In the genomic region with DNA sequence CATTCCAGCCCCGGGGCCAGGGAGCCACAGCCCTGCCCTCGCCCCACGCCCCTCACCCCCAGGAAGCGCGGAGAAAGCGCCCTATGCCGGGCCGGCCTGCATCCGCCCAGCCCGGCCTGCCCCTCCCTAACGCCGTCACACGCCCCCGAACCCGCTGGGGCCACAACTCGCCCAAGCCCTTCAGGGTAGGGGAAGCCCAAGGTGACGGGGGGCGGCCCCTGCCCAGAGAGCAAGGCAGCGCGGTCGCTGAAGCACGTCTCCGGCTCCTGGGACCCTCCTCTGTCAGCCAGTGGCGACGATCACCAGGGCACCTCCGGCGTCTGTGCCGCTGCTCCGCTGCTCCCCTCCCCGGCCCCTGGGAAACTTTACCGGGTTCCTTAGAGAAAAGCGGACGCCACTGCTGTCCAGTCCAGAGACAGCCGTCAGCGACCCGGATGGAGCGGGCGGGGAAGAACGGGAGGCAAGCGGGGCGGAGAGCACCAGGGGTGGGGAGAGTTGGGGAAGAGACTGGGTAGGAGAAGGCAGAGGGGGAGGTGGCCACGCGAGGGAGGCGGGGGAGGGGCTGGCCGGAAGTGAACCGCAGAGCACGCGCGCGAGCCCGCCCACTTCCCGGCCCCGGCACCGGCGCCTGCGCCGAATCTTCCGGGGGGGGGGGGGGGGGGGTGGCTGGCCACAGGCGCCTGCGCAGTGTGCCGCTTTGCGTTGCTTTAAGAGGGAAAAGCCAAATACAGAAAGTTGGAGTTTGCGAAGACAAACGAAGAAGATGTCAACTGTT, we compare ENCODE assay signal across 8 cellular contexts. TPM values are rescaled to one million over a fixed set of nuclear protein-coding genes. Genes with fewer than 3 reads are reported as not detected.
DNase-seq lines count a peak whose midpoint lies in the region; ATAC-seq and TF ChIP-seq lines count a peak whose summit lies in the region.

A gene with protein sequence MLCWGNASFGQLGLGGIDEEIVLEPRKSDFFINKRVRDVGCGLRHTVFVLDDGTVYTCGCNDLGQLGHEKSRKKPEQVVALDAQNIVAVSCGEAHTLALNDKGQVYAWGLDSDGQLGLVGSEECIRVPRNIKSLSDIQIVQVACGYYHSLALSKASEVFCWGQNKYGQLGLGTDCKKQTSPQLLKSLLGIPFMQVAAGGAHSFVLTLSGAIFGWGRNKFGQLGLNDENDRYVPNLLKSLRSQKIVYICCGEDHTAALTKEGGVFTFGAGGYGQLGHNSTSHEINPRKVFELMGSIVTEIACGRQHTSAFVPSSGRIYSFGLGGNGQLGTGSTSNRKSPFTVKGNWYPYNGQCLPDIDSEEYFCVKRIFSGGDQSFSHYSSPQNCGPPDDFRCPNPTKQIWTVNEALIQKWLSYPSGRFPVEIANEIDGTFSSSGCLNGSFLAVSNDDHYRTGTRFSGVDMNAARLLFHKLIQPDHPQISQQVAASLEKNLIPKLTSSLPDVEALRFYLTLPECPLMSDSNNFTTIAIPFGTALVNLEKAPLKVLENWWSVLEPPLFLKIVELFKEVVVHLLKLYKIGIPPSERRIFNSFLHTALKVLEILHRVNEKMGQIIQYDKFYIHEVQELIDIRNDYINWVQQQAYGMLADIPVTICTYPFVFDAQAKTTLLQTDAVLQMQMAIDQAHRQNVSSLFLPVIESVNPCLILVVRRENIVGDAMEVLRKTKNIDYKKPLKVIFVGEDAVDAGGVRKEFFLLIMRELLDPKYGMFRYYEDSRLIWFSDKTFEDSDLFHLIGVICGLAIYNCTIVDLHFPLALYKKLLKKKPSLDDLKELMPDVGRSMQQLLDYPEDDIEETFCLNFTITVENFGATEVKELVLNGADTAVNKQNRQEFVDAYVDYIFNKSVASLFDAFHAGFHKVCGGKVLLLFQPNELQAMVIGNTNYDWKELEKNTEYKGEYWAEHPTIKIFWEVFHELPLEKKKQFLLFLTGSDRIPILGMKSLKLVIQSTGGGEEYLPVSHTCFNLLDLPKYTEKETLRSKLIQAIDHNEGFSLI (minus strand): TSS at position 509 of the 775 bp plus-strand sequence. CDS start 2,175 bp downstream, outside the sequence.

- peak within 1 kb of the TSS; percentile 89 for H3K27ac Mint-ChIP-seq in activated CD4-positive, alpha-beta memory T cell treated with anti-CD3 and anti-CD28 coated beads for 36 hours

- POLR2A ChIA-PET in activated CD4-positive, alpha-beta memory T cell treated with anti-CD3 and anti-CD28 coated beads for 36 hours (lab: Charles Lee): interaction anchor here (1.1 kb wide), 1 partner anchor 12 kb away, joined by 3 read pairs; no protein-coding TSS in a partner anchor

- TF ChIP-seq CTCF in liver (IDR thresholded peaks at IDR 0.05; ENCODE audit: low read depth, low read length, missing input control): no peak

- H3K4me1 ChIP-seq in BLaER1 treated with 17β-estradiol and CSF1 and Interleukin-3, amounts not matched to agents 10 nM and 100 nM: peaks cover 17 to 44% (median 30%) of the 10 kb centered on the region in 10 experiments
- peaks cover 0 to 16% (median 9%) of the 10 kb centered on the region in 4 donors for H3K4me1 ChIP-seq in liver (ENCODE audit: control insufficient read depth in 4 of 4, insufficient read depth in 4 of 4, low read length in 3 of 4)

- peak; percentile 92 for ATAC-seq in HG03439 (IDR thresholded peaks at IDR 0.05; ENCODE audit: unreplicated experiment)

- WGBS in liver: under 1% methylated on average over 58 of the region's 64 CpGs

- peaks cover 18% of the 10 kb centered on the region for H3K36me3 Mint-ChIP-seq in activated CD4-positive, alpha-beta memory T cell treated with anti-CD3 and anti-CD28 coated beads for 36 hours

- H3K9me3 Mint-ChIP-seq in activated CD4-positive, alpha-beta memory T cell treated with anti-CD3 and anti-CD28 coated beads for 36 hours: no peaks in the 10 kb centered on the region

- H4K20me1 ChIP-seq in BLaER1 treated with 17β-estradiol and CSF1 and Interleukin-3, amounts not matched to agents 10 nM and 100 nM: peaks cover 11 to 47% (median 38%) of the 10 kb centered on the region in 11 experiments; a peak in 20 of 22 replicates

- H3K4me3 ChIP-seq in BLaER1 treated with 17β-estradiol and CSF1 and Interleukin-3, amounts not matched to agents 10 nM and 100 nM: peak within 1 kb of the TSS; percentile 76 to 98 (median 90)
- H3K4me3 ChIP-seq in liver (ENCODE audit: low read depth in 1 of 3, low read length in 3 of 3): peak within 1 kb of the TSS; percentile 56 to 94 (median 85)

- H3K4me3 Mint-ChIP-seq in activated CD4-positive, alpha-beta memory T cell treated with anti-CD3 and anti-CD28 coated beads for 36 hours: peak within 1 kb of the TSS; percentile 89

- H3K27me3 ChIP-seq in BLaER1 treated with 17β-estradiol and CSF1 and Interleukin-3, amounts not matched to agents 10 nM and 100 nM: no peaks in the 10 kb centered on the region
- H3K27me3 ChIP-seq in liver (ENCODE audit: control insufficient read depth in 4 of 4, insufficient read depth in 4 of 4, low read length in 3 of 4): no peaks in the 10 kb centered on the region

- peak; percentile 76 for DNase-seq in GM19238 (ENCODE audit: insufficient read length, low spot score)
- DNase-seq in NCI-H748 (lab: John Stamatoyannopoulos, UW; ENCODE audit: unreplicated experiment): peak; percentile 89
- DNase-seq in activated CD4-positive, alpha-beta memory T cell treated with anti-CD3 and anti-CD28 coated beads for 36 hours: peak; percentile 94
- peak; percentile 81 to 94 for DNase-seq in dermis microvascular lymphatic vessel endothelial cell (ENCODE audit: low read depth in 2 of 2)
- DNase-seq in stimulated activated CD4-positive, alpha-beta T cell treated with anti-CD3 and anti-CD28 coated beads, Interleukin-4, amount 100 ng/mL, for 1 hour: peak; percentile 91

- H3K9me3 ChIP-seq in BLaER1 treated with 17β-estradiol and CSF1 and Interleukin-3, amounts not matched to agents 10 nM and 100 nM (replicated peaks in 1 of 11): no peaks in the 10 kb centered on the region; a peak in 1 of 22 replicates
- no peaks in the 10 kb centered on the region for H3K9me3 ChIP-seq in liver (ENCODE audit: control insufficient read depth in 4 of 4, low read length in 3 of 4)

- no peak for TF ChIP-seq RAD21 in liver (IDR thresholded peaks at IDR 0.05)

- intact Hi-C loops in activated CD4-positive, alpha-beta memory T cell treated with anti-CD3 and anti-CD28 coated beads for 36 hours (cut with micrococcal nuclease): loop anchor here (1.0 to 10.0 kb wide), 8 partner anchors 14 to 650 kb away; partner anchors contain the start of genes CCAR1, HNRNPH3, PBLD and SIRT1

- H3K27me3 Mint-ChIP-seq in activated CD4-positive, alpha-beta memory T cell treated with anti-CD3 and anti-CD28 coated beads for 36 hours: no peaks in the 10 kb centered on the region

- CTCF ChIA-PET in activated CD4-positive, alpha-beta memory T cell treated with anti-CD3 and anti-CD28 coated beads for 36 hours (lab: Charles Lee): interaction anchor here (1.1 to 1.8 kb wide), 3 partner anchors 82 to 286 kb away, joined by 3 to 4 read pairs (median 3); no protein-coding TSS in a partner anchor

- H3K4me1 Mint-ChIP-seq in activated CD4-positive, alpha-beta memory T cell treated with anti-CD3 and anti-CD28 coated beads for 36 hours (ENCODE audit: low read depth): peaks cover 35% of the 10 kb centered on the region

- H3K27ac ChIP-seq in BLaER1 treated with 17β-estradiol and CSF1 and Interleukin-3, amounts not matched to agents 10 nM and 100 nM: peak within 1 kb of the TSS; percentile 89 to 100 (median 96)
- H3K27ac ChIP-seq in liver (ENCODE audit: low read depth in 1 of 2, low read length in 2 of 2): peak within 1 kb of the TSS; percentile 97 to 100

- peak within 1 kb of the TSS; percentile 92 to 100 (median 96) for H3K9ac ChIP-seq in BLaER1 treated with 17β-estradiol and CSF1 and Interleukin-3, amounts not matched to agents 10 nM and 100 nM
- peak within 1 kb of the TSS; percentile 12 to 99 for H3K9ac ChIP-seq in liver (ENCODE audit: low read depth in 1 of 2, low read length in 2 of 2)

- H3K36me3 ChIP-seq in BLaER1 treated with 17β-estradiol and CSF1 and Interleukin-3, amounts not matched to agents 10 nM and 100 nM: peaks cover 15 to 30% (median 20%) of the 10 kb centered on the region in 11 experiments; a peak in 20 of 22 replicates
- peaks cover 0 to 2% (median 0%) of the 10 kb centered on the region in 4 donors for H3K36me3 ChIP-seq in liver (ENCODE audit: control insufficient read depth in 4 of 4, insufficient read depth in 3 of 4, low read depth in 1 of 4, low read length in 3 of 4)

- peak within 1 kb of the TSS; percentile 67 to 97 (median 84) for H3K4me2 ChIP-seq in BLaER1 treated with 17β-estradiol and CSF1 and Interleukin-3, amounts not matched to agents 10 nM and 100 nM

TF ChIP-seq in liver, 16 proteins besides CTCF, POLR2A, EP300 and RAD21 (continues in another document):
- TF ChIP-seq SP1 (IDR thresholded peaks at IDR 0.05) (peak; percentile 22), FOXA2 (IDR thresholded peaks at IDR 0.05) (no peak), RXRA (IDR thresholded peaks at IDR 0.05) (peak in 1 of 2 donors; percentile 19), REST (IDR thresholded peaks at IDR 0.05) (peak; percentile 91), TAF1 (conservative IDR thresholded peaks at IDR 0.05) (peak; percentile 60)

RNA-seq across cellular contexts. Expression of the gene that starts here (rescaled TPM):
- total RNA-seq in activated CD4-positive, alpha-beta memory T cell treated with anti-CD3 and anti-CD28 coated beads for 36 hours: 10 to 100 TPM; 55.7 to 59.0 TPM
- total RNA-seq in dermis microvascular lymphatic vessel endothelial cell (33.2 and 34.0 TPM in 2 replicates), liver (10 to 100 TPM; 20.5 to 53.2 TPM)
- polyA plus RNA-seq in liver: 10 to 100 TPM in 1 of 2 donors, 1 to 10 TPM in 1; 7.3 to 11.4 TPM

Comparison
In these comparisons a context has a peak if more than half of its experiments do, and no peak if none do; other contexts are left out.
1. Peak in every context shown above with its lines: DNase-seq, ATAC-seq, H3K4me3 ChIP-seq and H3K27ac ChIP-seq.